Comparison of ENCODE assay signal across 8 cellular contexts in the genomic region with DNA sequence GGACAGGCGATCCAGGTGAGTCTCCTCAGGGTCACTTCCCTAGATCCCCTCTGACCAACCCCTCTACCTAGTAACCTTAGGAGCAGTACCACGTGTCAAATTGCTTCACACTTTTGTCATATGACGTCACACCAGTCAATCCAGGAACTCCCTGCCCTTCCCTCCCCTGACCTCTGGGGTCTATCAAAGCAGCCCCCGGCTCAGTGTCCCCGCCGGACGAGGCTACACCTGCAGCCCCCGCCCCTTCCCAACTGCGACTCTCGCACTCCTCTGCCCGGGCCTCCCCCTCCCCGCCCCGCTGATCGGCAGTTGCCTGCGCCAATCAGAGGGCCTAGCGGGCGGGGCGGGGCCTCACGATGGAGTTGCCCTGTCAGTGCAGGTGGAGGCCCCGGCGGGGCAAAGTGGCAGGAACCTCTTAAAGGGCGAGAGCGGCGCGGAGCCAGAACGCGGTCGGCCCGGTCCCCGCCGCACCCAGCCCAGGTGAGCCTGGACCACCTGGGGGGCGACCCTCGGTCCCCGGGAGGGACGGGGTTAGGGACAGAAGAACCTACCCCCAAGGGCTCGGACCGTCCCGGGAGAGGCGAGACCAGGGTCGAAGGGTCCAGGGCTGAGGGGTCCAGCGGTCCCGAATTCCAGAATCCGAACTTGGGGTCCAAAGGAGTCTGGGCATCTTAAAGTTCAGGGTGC. TPM values are rescaled to one million over a fixed set of nuclear protein-coding genes. Genes with fewer than 3 reads are reported as not detected.
DNase-seq lines count a peak whose midpoint lies in the region; ATAC-seq, FAIRE-seq and TF ChIP-seq lines count a peak whose summit lies in the region.

No MANE protein-coding gene starts in this region.

- TF ChIP-seq POLR2A in H1 (IDR thresholded peaks at IDR 0.05; ENCODE audit: control extremely low read depth in 1 of 2, low read depth in 2 of 2, low read length in 2 of 2), result no peak

- 0 out of 2 replicates have a peak overlapping the region, but pooled peaks have one; percentile 2 for H2AFZ ChIP-seq in H1 (ENCODE audit: low read length)

- H3K4ac ChIP-seq in H1 (replicated peaks; ENCODE audit: insufficient read length, low read depth, low read length) (no peak overlapping the region), mesendoderm (ENCODE audit: low read depth, low read length) (no peak overlapping the region)

- no peak overlapping the region for H3K9ac ChIP-seq in H1 (replicated peaks in 1 of 4; ENCODE audit: extremely low read depth in 1 of 4, low read depth in 3 of 4, low read length in 3 of 4)
- H3K9ac ChIP-seq in mesendoderm (ENCODE audit: low read length), result peak overlapping the region; percentile 62

- no peak overlapping the region for H3K14ac ChIP-seq in H1 (ENCODE audit: insufficient read length)

- H3K9me3 Mint-ChIP-seq in activated CD8-positive, alpha-beta memory T cell treated with anti-CD3 and anti-CD28 coated beads, Interleukin-2, amount 10 ng/mL, durations not matched to agents 7 days and 5 days (ENCODE audit: low read depth), result no peaks in the 10 kb centered on the region

- H3K4me1 Mint-ChIP-seq in activated CD8-positive, alpha-beta memory T cell treated with anti-CD3 and anti-CD28 coated beads, Interleukin-2, amount 10 ng/mL, durations not matched to agents 7 days and 5 days, result peaks cover 52% of the 10 kb centered on the region

- peak; percentile 73 for ATAC-seq in GM19023 (IDR thresholded peaks at IDR 0.05; ENCODE audit: unreplicated experiment)
- peak; percentile 87 for ATAC-seq in activated CD8-positive, alpha-beta memory T cell treated with anti-CD3 and anti-CD28 coated beads, Interleukin-2, amount 10 ng/mL, durations not matched to agents 7 days and 5 days

- H3K27ac ChIP-seq in H1 (ENCODE audit: low read depth, low read length) (no peak overlapping the region), mesendoderm (ENCODE audit: low read depth, low read length) (no peak overlapping the region)

- H2BK12ac ChIP-seq in H1 (ENCODE audit: low read depth, low read length), result peak overlapping the region; percentile 82; the same call in 1 of the 2 replicates

- H3K56ac ChIP-seq in H1 (replicated peaks; ENCODE audit: insufficient read length, low read depth, low read length) (no peak overlapping the region), mesendoderm (ENCODE audit: low read length) (peak overlapping the region; percentile 75)

- peak; percentile 92 for DNase-seq in AG08396 (ENCODE audit: low spot score)
- DNase-seq in HK-2 (ENCODE audit: unreplicated experiment), result peak; percentile 87
- peak; percentile 70 to 84 for DNase-seq in NOMO-1 (lab: John Stamatoyannopoulos, UW; ENCODE audit: unreplicated experiment in 2 of 2)
- DNase-seq in activated CD8-positive, alpha-beta memory T cell treated with anti-CD3 and anti-CD28 coated beads, Interleukin-2, amount 10 ng/mL, durations not matched to agents 7 days and 5 days, result peak; percentile 92
- DNase-seq in H1 (ENCODE audit: low read depth in 1 of 2, low spot score in 2 of 2), result peak; percentile 70 to 98
- peak; percentile 95 for DNase-seq in mesendoderm
- DNase-seq in stimulated activated CD8-positive, alpha-beta memory T cell treated with anti-CD3 and anti-CD28 coated beads, Interleukin-15, amount 100 ng/mL, for 1 hour (ENCODE audit: low read depth), result peak; percentile 71

- H2BK5ac ChIP-seq in H1 (ENCODE audit: low read depth, low read length) (no peak overlapping the region; the same call in 1 of the 2 replicates), mesendoderm (ENCODE audit: low read length) (no peak overlapping the region)

- H4K20me1 ChIP-seq in H1 (replicated peaks in 1 of 2; ENCODE audit: control insufficient read depth in 1 of 2, insufficient read depth in 2 of 2, low read length in 2 of 2), result no peaks in the 10 kb centered on the region

- H3K4me3 ChIP-seq in H1 (ENCODE audit: extremely low read depth in 1 of 4, insufficient read depth in 2 of 4, low read depth in 3 of 4, low read length in 4 of 4), result peak overlapping the region; percentile 76 to 88 (median 76)
- peak overlapping the region; percentile 64 for H3K4me3 ChIP-seq in mesendoderm (ENCODE audit: low read length)

- H2BK20ac ChIP-seq in H1 (ENCODE audit: low read length), result no peak overlapping the region

- no peaks in the 10 kb centered on the region for H3K79me2 ChIP-seq in H1 (ENCODE audit: control insufficient read depth in 1 of 2, insufficient read depth in 2 of 2, low read length in 2 of 2)
- H3K79me2 ChIP-seq in mesendoderm (ENCODE audit: control insufficient read depth, insufficient read depth, low read length), result no peaks in the 10 kb centered on the region

- no peaks in the 10 kb centered on the region for H3K27me3 Mint-ChIP-seq in activated CD8-positive, alpha-beta memory T cell treated with anti-CD3 and anti-CD28 coated beads, Interleukin-2, amount 10 ng/mL, durations not matched to agents 7 days and 5 days

- POLR2A ChIA-PET in H1 (lab: Charles Lee; ENCODE audit: partially characterized antibody), result interaction anchor here (0.8 to 1.9 kb wide), 8 partner anchors 25 to 295 kb away, joined by 3 to 10 read pairs (median 4); partner anchors contain the start of genes EPB41 and SRSF4

- H3K4me2 ChIP-seq in H1 (ENCODE audit: insufficient read depth in 1 of 2, low read depth in 2 of 2, low read length in 2 of 2) (peak overlapping the region; percentile 84 to 91), mesendoderm (ENCODE audit: low read length) (peak overlapping the region; percentile 47)

- H3K36me3 Mint-ChIP-seq in activated CD8-positive, alpha-beta memory T cell treated with anti-CD3 and anti-CD28 coated beads, Interleukin-2, amount 10 ng/mL, durations not matched to agents 7 days and 5 days, result no peaks in the 10 kb centered on the region

- H2BK120ac ChIP-seq in H1 (replicated peaks; ENCODE audit: low read depth, low read length) (no peak overlapping the region), mesendoderm (ENCODE audit: low read depth, low read length) (no peak overlapping the region)

- H3K18ac ChIP-seq in H1 (ENCODE audit: extremely low read depth, low read length), result peak overlapping the region; percentile 1
- no peak overlapping the region for H3K18ac ChIP-seq in mesendoderm (ENCODE audit: low read length)

- H3K36me3 ChIP-seq in H1 (ENCODE audit: control insufficient read depth in 2 of 4, insufficient read depth in 4 of 4, low read length in 3 of 4), result no peaks in the 10 kb centered on the region
- no peaks in the 10 kb centered on the region for H3K36me3 ChIP-seq in mesendoderm (ENCODE audit: control insufficient read depth, insufficient read depth, low read length)

- TF ChIP-seq RAD21 in H1 (IDR thresholded peaks at IDR 0.05 in 1 of 2, conservative IDR thresholded peaks at IDR 0.05 in 1 of 2; ENCODE audit: low read depth in 2 of 2, low read length in 2 of 2), result no peak

- H3K79me1 ChIP-seq in H1 (ENCODE audit: low read depth, low read length), result no peaks in the 10 kb centered on the region
- no peaks in the 10 kb centered on the region for H3K79me1 ChIP-seq in mesendoderm (ENCODE audit: low read length)

- CTCF ChIA-PET in activated CD8-positive, alpha-beta memory T cell treated with anti-CD3 and anti-CD28 coated beads, Interleukin-2, amount 10 ng/mL, durations not matched to agents 7 days and 5 days (lab: Charles Lee), result interaction anchor here (0.6 to 14.5 kb wide), 9 partner anchors 10 to 315 kb away, joined by 3 to 247 read pairs (median 6); no protein-coding TSS in a partner anchor
- CTCF ChIA-PET in H1 (lab: Charles Lee; ENCODE audit: partially characterized antibody), result interaction anchor here (0.7 to 12.1 kb wide), 7 partner anchors 10 to 248 kb away, joined by 3 to 130 read pairs (median 4); no protein-coding TSS in a partner anchor

- H4K8ac ChIP-seq in H1 (ENCODE audit: extremely low read depth, insufficient read depth, low read length), result no peak overlapping the region
- H4K8ac ChIP-seq in mesendoderm (ENCODE audit: low read depth, low read length), result no peak overlapping the region

- no peak; a peak in 1 of 4 replicates for TF ChIP-seq CTCF in H1 (IDR thresholded peaks at IDR 0.05; ENCODE audit: control extremely low read depth in 1 of 3, insufficient read depth in 1 of 3, low read depth in 1 of 3, low read length in 3 of 3)

- no peak overlapping the region for H4K91ac ChIP-seq in H1 (replicated peaks; ENCODE audit: insufficient read length, low read length)

- H2BK15ac ChIP-seq in H1 (ENCODE audit: low read length) (no peak overlapping the region; the same call in 1 of the 2 replicates), mesendoderm (replicated peaks; ENCODE audit: low read depth) (no peak overlapping the region)

- no peaks in the 10 kb centered on the region for H3K9me3 ChIP-seq in H1 (ENCODE audit: insufficient read depth in 2 of 2, low read depth in 1 of 2, low read length in 1 of 2)

- H2AK5ac ChIP-seq in H1 (ENCODE audit: low read depth, low read length) (no peak overlapping the region), mesendoderm (ENCODE audit: low read length) (no peak overlapping the region)

- peak overlapping the region; percentile 84 for H3K4me3 Mint-ChIP-seq in activated CD8-positive, alpha-beta memory T cell treated with anti-CD3 and anti-CD28 coated beads, Interleukin-2, amount 10 ng/mL, durations not matched to agents 7 days and 5 days

- H3K4me1 ChIP-seq in H1 (replicated peaks in 1 of 4; ENCODE audit: control insufficient read depth in 3 of 4, insufficient read depth in 4 of 4, low read length in 3 of 4) (peaks cover 18 to 27% (median 22%) of the 10 kb centered on the region in 4 experiments), mesendoderm (ENCODE audit: control insufficient read depth, low read depth, low read length) (peaks cover 13% of the 10 kb centered on the region)

- 3% methylated on average over 30 of the region's 43 CpGs; no CpG with 5 or more reads in 1 of the 2 experiments for WGBS in H1 (ENCODE audit: extremely low coverage in 1 of 2, insufficient coverage in 1 of 2, insufficient read length in 1 of 2, insufficient replicate concordance in 2 of 2, low coverage in 1 of 2, low lambda C conversion rate in 2 of 2, missing lambda C conversion rate in 1 of 2), 2 experiments
- WGBS in mesendoderm (ENCODE audit: extremely low coverage, insufficient coverage, low lambda C conversion rate), result no CpG with 5 or more reads among the region's 43 CpGs

- H3K23ac ChIP-seq in H1 (ENCODE audit: insufficient read length) (no peak overlapping the region), mesendoderm (ENCODE audit: low read length) (peak overlapping the region; percentile 51)

- peaks cover 0 to 11% (median 6%) of the 10 kb centered on the region in 4 experiments; a peak in 4 of 7 replicates for H3K27me3 ChIP-seq in H1 (replicated peaks in 1 of 4; ENCODE audit: control insufficient read depth in 3 of 4, extremely low read depth in 1 of 4, insufficient read depth in 3 of 4, low read length in 3 of 4)
- H3K27me3 ChIP-seq in mesendoderm (ENCODE audit: insufficient read depth, low read length, poor library complexity), result no peaks in the 10 kb centered on the region

- H4K5ac ChIP-seq in H1 (ENCODE audit: insufficient read length, low read depth, low read length), result no peak overlapping the region
- no peak overlapping the region for H4K5ac ChIP-seq in mesendoderm (ENCODE audit: low read length)

- FAIRE-seq in H1 (lab: Jason Lieb, UNC), result no peak

- no peak for TF ChIP-seq EP300 in H1 (IDR thresholded peaks at IDR 0.05; ENCODE audit: borderline replicate concordance in 1 of 2, low read depth in 2 of 2, low read length in 2 of 2)

- H3K23me2 ChIP-seq in H1 (ENCODE audit: low read depth, low read length), result peaks cover 16% of the 10 kb centered on the region; the same call in 1 of the 2 replicates

- peak overlapping the region; percentile 96 for H3K27ac Mint-ChIP-seq in activated CD8-positive, alpha-beta memory T cell treated with anti-CD3 and anti-CD28 coated beads, Interleukin-2, amount 10 ng/mL, durations not matched to agents 7 days and 5 days

RNA-seq across cellular contexts. Expression of gene EPB41, which starts 27.5 kb away (rescaled TPM):
- 10 to 100 TPM; 73.7 to 83.8 TPM for total RNA-seq in activated CD8-positive, alpha-beta memory T cell treated with anti-CD3 and anti-CD28 coated beads, Interleukin-2, amount 10 ng/mL, durations not matched to agents 7 days and 5 days
- total RNA-seq in H1 (2021; fragmentation: NEBNext Ultra II Directional; extraction: Animal tissue kit (Norgen Biotek cat#: 25700)), result 106 and 109 TPM in 2 replicates
- 35.5 and 36.7 TPM in 2 replicates for polyA plus RNA-seq in H1 (2011; rRNA removed)
- 58.6 TPM for polyA plus RNA-seq in H1 (2011; cell fraction: cytosol; rRNA removed)
- 36.4 TPM for polyA plus RNA-seq in H1 (2011; cell fraction: nucleus; rRNA removed)
- polyA plus RNA-seq in H1 (2012, experiment 1 of 2), result 50.2 to 77.7 TPM (median 59.5 TPM) in 4 replicates
- polyA plus RNA-seq in H1 (2012, experiment 2 of 2), result 5.6 TPM
- 46.2 TPM for polyA plus RNA-seq in H1 (2013, experiment 1 of 2)
- 48.2 TPM for polyA plus RNA-seq in H1 (2013, experiment 2 of 2)
- polyA minus RNA-seq in H1 (2011; rRNA and poly(A)+ RNA removed), result 75.8 and 125 TPM in 2 replicates
- polyA minus RNA-seq in H1 (2011; cell fraction: cytosol; rRNA and poly(A)+ RNA removed), result 71.1 TPM
- 81.0 TPM for polyA minus RNA-seq in H1 (2011; cell fraction: nucleus; rRNA and poly(A)+ RNA removed)
- 40.0 TPM for polyA plus RNA-seq in mesendoderm (2013, experiment 1 of 2)
- polyA plus RNA-seq in mesendoderm (2013, experiment 2 of 2), result 41.4 TPM
